ENCODE assay signal across 1 cellular context in genomic region chr18:25299426-25299825, GRCh38.
TF ChIP-seq lines count a peak whose summit lies in the region.

No MANE protein-coding gene starts in this region.

TF ChIP-seq in IMR-90, 13 proteins besides CTCF, POLR2A, EP300 and RAD21:
- TF ChIP-seq MAFK (IDR thresholded peaks at IDR 0.05; ENCODE audit: low read depth, low read length) (no peak), BHLHE40 (IDR thresholded peaks at IDR 0.05; ENCODE audit: low read depth, low read length) (peak; percentile 38; the same call in 1 of the 2 replicates), RFX5 (IDR thresholded peaks at IDR 0.05; ENCODE audit: low read depth, low read length) (0 out of 2 replicates have a peak, but pooled peaks have one; percentile 29), CEBPB (IDR thresholded peaks at IDR 0.05; ENCODE audit: low read depth, low read length) (peak; percentile 99), FOS (IDR thresholded peaks at IDR 0.05; ENCODE audit: low read depth, low read length) (no peak), MAZ (IDR thresholded peaks at IDR 0.05; ENCODE audit: borderline replicate concordance, low read depth, low read length) (no peak), ELK1 (IDR thresholded peaks at IDR 0.05; ENCODE audit: borderline replicate concordance, low read depth, low read length) (no peak), MXI1 (IDR thresholded peaks at IDR 0.05; ENCODE audit: borderline replicate concordance, low read depth, low read length) (no peak), CHD1 (IDR thresholded peaks at IDR 0.05; ENCODE audit: low read depth, low read length) (no peak), SMC3 (IDR thresholded peaks at IDR 0.05; ENCODE audit: low read depth, low read length) (no peak), RCOR1 (IDR thresholded peaks at IDR 0.05; ENCODE audit: insufficient replicate concordance, low read length) (no peak), NFE2L2 (IDR thresholded peaks at IDR 0.05; ENCODE audit: low read depth, low read length) (no peak)
